1 cellular context compared by ENCODE assay signal in genomic region chr9:35858428-35858827, GRCh38.
TF ChIP-seq lines count a peak whose summit lies in the region.

No MANE protein-coding gene starts in this region.

TF ChIP-seq in IMR-90, 13 proteins besides CTCF, POLR2A, EP300 and RAD21:
- no peak for TF ChIP-seq RFX5 (IDR thresholded peaks at IDR 0.05; ENCODE audit: low read depth, low read length)
- TF ChIP-seq MAFK (IDR thresholded peaks at IDR 0.05; ENCODE audit: low read depth, low read length), result no peak
- no peak for TF ChIP-seq SMC3 (IDR thresholded peaks at IDR 0.05; ENCODE audit: low read depth, low read length)
- no peak for TF ChIP-seq CHD1 (IDR thresholded peaks at IDR 0.05; ENCODE audit: low read depth, low read length)
- no peak for TF ChIP-seq MAZ (IDR thresholded peaks at IDR 0.05; ENCODE audit: borderline replicate concordance, low read depth, low read length)
- no peak for TF ChIP-seq NFE2L2 (IDR thresholded peaks at IDR 0.05; ENCODE audit: low read depth, low read length)
- TF ChIP-seq MXI1 (IDR thresholded peaks at IDR 0.05; ENCODE audit: borderline replicate concordance, low read depth, low read length), result no peak
- TF ChIP-seq BHLHE40 (IDR thresholded peaks at IDR 0.05; ENCODE audit: low read depth, low read length), result no peak
- TF ChIP-seq CEBPB (IDR thresholded peaks at IDR 0.05; ENCODE audit: low read depth, low read length), result no peak
- no peak for TF ChIP-seq ELK1 (IDR thresholded peaks at IDR 0.05; ENCODE audit: borderline replicate concordance, low read depth, low read length)
- no peak for TF ChIP-seq USF2 (IDR thresholded peaks at IDR 0.05; ENCODE audit: low read depth, low read length)
- TF ChIP-seq FOS (IDR thresholded peaks at IDR 0.05; ENCODE audit: low read depth, low read length), result no peak
- no peak for TF ChIP-seq RCOR1 (IDR thresholded peaks at IDR 0.05; ENCODE audit: insufficient replicate concordance, low read length)
TF ChIP-seq in IMR-90: peak in this region for 0.
